In genomic region chr2:99180755-99181647, GRCh38 we compare ENCODE assay signal across 8 cellular contexts. TPM values are rescaled to one million over a fixed set of nuclear protein-coding genes. Genes with fewer than 3 reads are reported as not detected.
DNase-seq lines count a peak whose midpoint lies in the region; ATAC-seq and TF ChIP-seq lines count a peak whose summit lies in the region.

Gene MITD1 (minus strand): TSS chr2:99181058. CDS start chr2:99180981, 77 bp downstream.
Gene MRPL30 (plus strand): TSS chr2:99181184. CDS start chr2:99186204, 5,020 bp downstream.

- H3K4me3 ChIP-seq in BE2C (ENCODE audit: low read depth, low read length) (peak within 1 kb of the TSS; percentile 89), colonic mucosa (peak within 1 kb of the TSS; percentile 81)

- TF ChIP-seq CTCF in BE2C (IDR thresholded peaks at IDR 0.05; ENCODE audit: low read depth, low read length) (no peak), colonic mucosa (IDR thresholded peaks at IDR 0.05) (no peak)

- peak within 1 kb of the TSS; percentile 80 for H3K27ac ChIP-seq in colonic mucosa

- ATAC-seq in HG03460 (IDR thresholded peaks at IDR 0.05; ENCODE audit: unreplicated experiment), result peak; percentile 88

- H3K4me1 ChIP-seq in BE2C (no peaks in the 10 kb centered on the region), colonic mucosa (peaks cover 7% of the 10 kb centered on the region)

- intact Hi-C loops in colonic mucosa (cut with DNase I), result loop anchor here (10.0 kb wide), 1 partner anchor 154 kb away; the partner anchor contains the start of genes EIF5B and TXNDC9

- H3K9me3 ChIP-seq in BE2C (no peaks in the 10 kb centered on the region), colonic mucosa (no peaks in the 10 kb centered on the region)

- H3K36me3 ChIP-seq in BE2C (no peaks in the 10 kb centered on the region), colonic mucosa (no peaks in the 10 kb centered on the region)

- peak; percentile 80 for DNase-seq in BE2C
- DNase-seq in GM19240 (ENCODE audit: insufficient read length, low spot score), result peak; percentile 58
- peak; percentile 93 to 97 for DNase-seq in NCI-H526 (lab: John Stamatoyannopoulos, UW)
- peak; percentile 91 for DNase-seq in activated CD4-positive, alpha-beta T cell treated with anti-CD3 and anti-CD28 coated beads for 48 hours
- DNase-seq in colonic mucosa, result peak; percentile 96
- DNase-seq in kidney tubule cell (ENCODE audit: low spot score), result peak; percentile 96
- DNase-seq in stimulated activated CD4-positive, alpha-beta T cell treated with anti-CD3 and anti-CD28 coated beads, Interleukin-1b, Interleukin-23, amount 100 ng/mL, for 24 hours (ENCODE audit: low read depth in 4 of 4, low spot score in 1 of 4), result peak; percentile 63 to 81 (median 74)

- H3K9ac ChIP-seq in colonic mucosa (ENCODE audit: low read depth in 2 of 2, low read length in 2 of 2), result peak within 1 kb of the TSS; percentile 70 to 96

- H3K27me3 ChIP-seq in BE2C (no peaks in the 10 kb centered on the region), colonic mucosa (no peaks in the 10 kb centered on the region)

RNA-seq across cellular contexts. Expression of gene MITD1, which starts in this region (rescaled TPM):
- 2.6 TPM for polyA plus RNA-seq in BE2C (2012; ENCODE audit: insufficient read depth, insufficient read length, low read depth)
- 10 to 100 TPM; 24.6 to 25.3 TPM for total RNA-seq in colonic mucosa

RNA-seq across cellular contexts. Expression of gene MRPL30, which starts in this region (rescaled TPM):
- 12.0 TPM for polyA plus RNA-seq in BE2C (2012; ENCODE audit: insufficient read depth, insufficient read length, low read depth)
- total RNA-seq in colonic mucosa, result 10 to 100 TPM; 25.9 to 26.9 TPM

Comparison
In these comparisons a context has a peak if more than half of its experiments do, and no peak if none do; other contexts are left out.
1. Peak in every context shown above with its lines: DNase-seq, ATAC-seq, H3K4me3 ChIP-seq and H3K27ac ChIP-seq.